ENCODE assay signal across 8 cellular contexts in the genomic region with DNA sequence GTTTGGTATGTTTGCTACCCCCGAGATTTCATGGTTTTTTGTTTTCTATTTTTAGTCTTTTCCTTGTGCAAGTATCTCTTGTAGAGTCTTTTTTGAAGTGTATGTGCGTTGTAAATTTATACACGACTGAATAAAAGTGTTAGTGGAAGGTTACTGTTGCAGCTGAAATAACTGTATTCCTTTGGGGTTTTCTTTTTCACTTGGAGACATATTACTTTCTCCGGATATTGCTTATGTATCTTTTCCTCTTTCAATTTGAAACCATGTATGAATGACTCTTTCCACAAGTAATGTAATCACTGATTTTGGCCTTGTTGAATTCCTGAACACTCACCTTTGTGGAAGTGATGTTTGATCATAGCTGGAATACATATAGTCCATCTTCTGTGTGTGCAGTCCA. TPM values are rescaled to one million over a fixed set of nuclear protein-coding genes. Genes with fewer than 3 reads are reported as not detected.
DNase-seq lines count a peak whose midpoint lies in the region; ATAC-seq, FAIRE-seq and TF ChIP-seq lines count a peak whose summit lies in the region.

No MANE protein-coding gene starts in this region.

- no peaks in the 10 kb centered on the region for H3K27me3 ChIP-seq in PC-9 (ENCODE audit: insufficient read depth, low read depth)
- no peaks in the 10 kb centered on the region for H3K27me3 ChIP-seq in psoas muscle (ENCODE audit: insufficient read depth in 3 of 3, low read length in 2 of 3)

- CTCF ChIA-PET in PC-9 (lab: Charles Lee) = no interaction called here

- H3K4me3 ChIP-seq in GM12864 (ENCODE audit: low read depth, low read length) (peak overlapping the region; percentile 90), PC-9 (peak overlapping the region; percentile 99), epithelial cell of esophagus (ENCODE audit: low read length) (peak overlapping the region; percentile 82), psoas muscle (peak overlapping the region; percentile 98)

- peaks cover 15% of the 10 kb centered on the region; the same call in 1 of the 2 replicates for H3F3A ChIP-seq in PC-9 (ENCODE audit: insufficient read depth, low read depth)

- H3K27ac ChIP-seq in PC-9 = no peak overlapping the region
- peak overlapping the region; percentile 96 for H3K27ac ChIP-seq in psoas muscle

- peaks cover 35% of the 10 kb centered on the region for H4K20me1 ChIP-seq in PC-9 (ENCODE audit: insufficient read depth)

- ATAC-seq in psoas muscle (no peak), GM21447 (IDR thresholded peaks at IDR 0.05; ENCODE audit: unreplicated experiment) (no peak), HG02588 (IDR thresholded peaks at IDR 0.05; ENCODE audit: unreplicated experiment) (no peak)

- POLR2A ChIA-PET in PC-9 (lab: Charles Lee; ENCODE audit: unreplicated experiment) = no interaction called here

- peak overlapping the region; percentile 89 for H3K4me2 ChIP-seq in PC-9

- FAIRE-seq in urothelium cell line (lab: Jason Lieb, UNC) = no peak

- no TSS peak for BruUV-seq in PC-9 (replicated peaks; lab: Mats Ljungman, UMichigan)

- H3K9me2 ChIP-seq in PC-9 (ENCODE audit: insufficient read depth) = no peaks in the 10 kb centered on the region

- no peaks in the 10 kb centered on the region for H3K9me3 ChIP-seq in PC-9 (ENCODE audit: insufficient read depth, low read depth)
- H3K9me3 ChIP-seq in psoas muscle = no peaks in the 10 kb centered on the region

- DNase-seq in GM12864 (ENCODE audit: low read depth) (no peak), PC-9 (no peak), epithelial cell of esophagus (ENCODE audit: low read depth) (no peak), psoas muscle (no peak), DMS 273 treated with DMSO at 0.1 percent for 48 hours (lab: John Stamatoyannopoulos, UW) (no peak), urothelium cell line (ENCODE audit: low spot score) (no peak)

- TF ChIP-seq CTCF in GM12864 (IDR thresholded peaks at IDR 0.05; ENCODE audit: low read depth, low read length, missing control alignments) (no peak), PC-9 (conservative IDR thresholded peaks at IDR 0.05) (no peak), epithelial cell of esophagus (IDR thresholded peaks at IDR 0.05; ENCODE audit: insufficient read depth, low read depth, low read length, missing control alignments) (no peak), psoas muscle (IDR thresholded peaks at IDR 0.05) (no peak)

- peaks cover 81% of the 10 kb centered on the region for H3K79me2 ChIP-seq in PC-9 (ENCODE audit: low read depth)

- H2AFZ ChIP-seq in PC-9 = peak overlapping the region; percentile 99

- 3 to 7% (median 4%) methylated on average over 4 of the region's 4 CpGs for WGBS in psoas muscle, 3 donors

- H3K4me1 ChIP-seq in PC-9 (replicated peaks; ENCODE audit: insufficient read depth) (peaks cover 22% of the 10 kb centered on the region), psoas muscle (peaks cover 43% of the 10 kb centered on the region)

- peaks cover 13% of the 10 kb centered on the region for H3K36me3 ChIP-seq in PC-9 (ENCODE audit: low read depth)
- peaks cover 7 to 12% of the 10 kb centered on the region in 2 donors for H3K36me3 ChIP-seq in psoas muscle (ENCODE audit: insufficient read depth in 1 of 2, low read depth in 1 of 2)

- intact Hi-C loops in PC-9 (cut with micrococcal nuclease; ENCODE audit: unreplicated experiment) (no loop called here), psoas muscle (cut with DNase I) (loop anchor here (2.0 to 10.0 kb wide), 2 partner anchors 68 to 192 kb away; a partner anchor contains a TSS)

RNA-seq across cellular contexts. Expression of a gene that starts 1.0 kb away (rescaled TPM):
- total RNA-seq in PC-9 (2021) (6.6 and 7.7 TPM in 2 replicates), psoas muscle (10 to 100 TPM in 3 of 4 donors, 1 to 10 TPM in 1; 8.3 to 18.2 (median 16.8) TPM)
- 10 to 100 TPM in 1 of 3 donors, 1 to 10 TPM in 2; 4.7 to 10.2 (median 9.2) TPM for polyA plus RNA-seq in psoas muscle

RNA-seq across cellular contexts. Expression of a gene that starts 1.1 kb away (rescaled TPM):
- 12.1 and 16.4 TPM in 2 replicates for total RNA-seq in PC-9 (2021)
- 10 to 100 TPM in 3 of 4 donors, 1 to 10 TPM in 1; 8.5 to 49.0 (median 28.6) TPM for total RNA-seq in psoas muscle
- 10 to 100 TPM; 13.8 to 31.7 (median 15.7) TPM for polyA plus RNA-seq in psoas muscle
